ENCODE assay signal across 21 cellular contexts in the genomic region with DNA sequence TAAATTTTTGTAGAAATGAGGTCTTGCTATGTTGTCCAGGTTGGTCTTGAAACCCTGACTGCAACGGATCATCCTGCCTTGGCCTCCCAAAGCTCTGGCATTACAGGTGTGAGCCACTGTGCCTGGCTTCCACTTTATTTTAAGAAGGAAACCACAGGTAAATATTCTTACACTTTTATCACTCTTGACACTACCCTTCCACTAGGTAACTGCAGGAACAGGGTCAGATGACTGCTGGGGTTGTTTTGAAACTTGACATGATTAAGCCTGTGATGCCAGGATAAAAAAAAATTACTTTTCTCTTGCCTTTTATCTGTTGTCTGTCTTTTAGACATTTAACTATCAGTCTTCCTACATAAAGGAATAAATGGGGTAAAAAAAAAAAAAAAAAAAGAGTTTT.
"Had no signal": no experiment of that assay in that cellular context is flagged by ENCODE, and none has a peak within 500 bp of the region (broad histone marks: within the 10 kb centered on the region; RNA-seq: fewer than 3 reads in every experiment).

No MANE protein-coding gene starts in this region.

- H3K4me3 Mint-ChIP-seq: activated CD4-positive, alpha-beta memory T cell treated with anti-CD3 and anti-CD28 coated beads, Interleukin-2, amount 10 ng/mL, durations not matched to agents 7 days and 5 days; activated T-cell treated with anti-CD3 and anti-CD28 coated beads, Interleukin-2, amount 50 U/mL, for 24 hours; neural progenitor cell had no signal

- H3K27me3 ChIP-seq: breast epithelium, left lung, neural progenitor cell had no signal

- H3K27me3 Mint-ChIP-seq: activated B cell treated with CpG ODN at 0.5 μM for 24 hours had no signal

- H3K9ac ChIP-seq: neural progenitor cell had no signal

- H3K36me3 ChIP-seq: breast epithelium, left lung, neural progenitor cell had no signal

- H3K9me3 Mint-ChIP-seq: activated B cell treated with CpG ODN at 0.5 μM for 24 hours; activated T-cell treated with anti-CD3 and anti-CD28 coated beads, Interleukin-2, amount 50 U/mL, for 24 hours; activated T-helper 2 cell treated with anti-CD3 and anti-CD28 coated beads, Interferon-gamma antibody, Interleukin-2, Interleukin-4, amounts not matched to agents 10 μg/mL and 5 μg/mL and 100 μg/mL, durations not matched to agents 14 hours and 24 hours and 36 hours; neural progenitor cell had no signal

- H3K36me3 Mint-ChIP-seq: neural progenitor cell had no signal

- FAIRE-seq: astrocyte, endometrium, keratinocyte had no signal

- H2AFZ ChIP-seq: neural progenitor cell had no signal

- H3K4me2 ChIP-seq: neural progenitor cell, smooth muscle cell had no signal

- H3K4me1 Mint-ChIP-seq: neural progenitor cell had no signal

- H3K4me3 ChIP-seq: breast epithelium, left lung, neural progenitor cell, smooth muscle cell had no signal

- H3K4me1 ChIP-seq: breast epithelium, neural progenitor cell had no signal

- H3K9me3 ChIP-seq: breast epithelium, left lung had no signal

- H3K27ac ChIP-seq: breast epithelium, neural progenitor cell had no signal

- DNase-seq: activated B cell treated with CpG ODN at 0.5 μM for 24 hours; activated CD4-positive, alpha-beta memory T cell treated with anti-CD3 and anti-CD28 coated beads, Interleukin-2, amount 10 ng/mL, durations not matched to agents 7 days and 5 days; activated CD4-positive, alpha-beta T cell treated with anti-CD3 and anti-CD28 coated beads for 48 hours; activated naive CD4-positive, alpha-beta T cell treated with Interleukin-2 at 50 U/mL for 16 hours; activated T-cell treated with anti-CD3 and anti-CD28 coated beads, Interleukin-2, amount 50 U/mL, for 24 hours; cerebellar nuclear complex; cortex of kidney; erythroblast; foreskin melanocyte; glutamatergic neuron; left lung; stimulated activated CD4-positive, alpha-beta T cell treated with anti-CD3 and anti-CD28 coated beads, Interleukin-4, amount 100 ng/mL, for 4 hours; T-helper 1 cell; T-helper 9 cell had no signal

- H3K27ac Mint-ChIP-seq: activated CD4-positive, alpha-beta memory T cell treated with anti-CD3 and anti-CD28 coated beads, Interleukin-2, amount 10 ng/mL, durations not matched to agents 7 days and 5 days; activated T-cell treated with anti-CD3 and anti-CD28 coated beads, Interleukin-2, amount 50 U/mL, for 24 hours; activated T-helper 2 cell treated with anti-CD3 and anti-CD28 coated beads, Interferon-gamma antibody, Interleukin-2, Interleukin-4, amounts not matched to agents 10 μg/mL and 5 μg/mL and 100 μg/mL, durations not matched to agents 14 hours and 24 hours and 36 hours; neural progenitor cell had no signal
